ENCODE assay signal across 11 cellular contexts in genomic region chr6:72683797-72684196, GRCh38.
DNase-seq lines count a peak whose midpoint lies in the region; ATAC-seq and TF ChIP-seq lines count a peak whose summit lies in the region.
"Had no signal": no experiment of that assay in that cellular context is flagged by ENCODE, and none has a peak within 500 bp of the region (broad histone marks: within the 10 kb centered on the region; RNA-seq: fewer than 3 reads in every experiment).

No MANE protein-coding gene starts in this region.

- no peaks in the 10 kb centered on the region for H3K27me3 Mint-ChIP-seq in activated T-helper 17 cell treated with anti-CD3 and anti-CD28 coated beads, Interleukin-2, amount 50 U/mL, for 72 hours

- H3K4me1 ChIP-seq in right lobe of liver (no peaks in the 10 kb centered on the region), SK-N-SH (ENCODE audit: control insufficient read depth in 1 of 2, insufficient read depth in 2 of 2, low read depth in 1 of 2, low read length in 1 of 2) (no peaks in the 10 kb centered on the region; a peak in 1 of 4 replicates), prostate gland (replicated peaks) (no peaks in the 10 kb centered on the region)

- H3K9me3 ChIP-seq in right lobe of liver (no peaks in the 10 kb centered on the region), SK-N-SH (no peaks in the 10 kb centered on the region), prostate gland (no peaks in the 10 kb centered on the region)

- ATAC-seq in GM18868 (IDR thresholded peaks at IDR 0.05; ENCODE audit: unreplicated experiment) (peak; percentile 95), GM21423 (IDR thresholded peaks at IDR 0.05; ENCODE audit: unreplicated experiment) (peak; percentile 93), HG03045 (IDR thresholded peaks at IDR 0.05; ENCODE audit: unreplicated experiment) (peak; percentile 81), right lobe of liver (no peak)
- peak; percentile 56 for ATAC-seq in activated T-helper 17 cell treated with anti-CD3 and anti-CD28 coated beads, Interleukin-2, amount 50 U/mL, for 72 hours (replicated peaks)

- H3K9me3 Mint-ChIP-seq in activated T-helper 17 cell treated with anti-CD3 and anti-CD28 coated beads, Interleukin-2, amount 50 U/mL, for 72 hours, result no peaks in the 10 kb centered on the region

- H3K27ac ChIP-seq in right lobe of liver (no peak overlapping the region), SK-N-SH (ENCODE audit: low read depth in 2 of 2, low read length in 1 of 2) (no peak overlapping the region), prostate gland (no peak overlapping the region)
- H3K27ac ChIP-seq: epithelial cell of prostate had no signal

- no peak overlapping the region for H2AFZ ChIP-seq in SK-N-SH (ENCODE audit: low read depth)

- POLR2A ChIA-PET in SK-N-SH (lab: Yijun Ruan, JAX), result no interaction called here

- H3K36me3 ChIP-seq in right lobe of liver, result no peaks in the 10 kb centered on the region
- peaks cover 0 to 10% of the 10 kb centered on the region in 2 experiments for H3K36me3 ChIP-seq in SK-N-SH (replicated peaks in 1 of 2; ENCODE audit: control insufficient read depth in 1 of 2, insufficient read depth in 2 of 2, low read length in 1 of 2)
- no peaks in the 10 kb centered on the region for H3K36me3 ChIP-seq in prostate gland

- no peak overlapping the region for H3K27ac Mint-ChIP-seq in activated T-helper 17 cell treated with anti-CD3 and anti-CD28 coated beads, Interleukin-2, amount 50 U/mL, for 72 hours

- H3K79me2 ChIP-seq in SK-N-SH (ENCODE audit: insufficient read depth), result peaks cover 61% of the 10 kb centered on the region

- H3K9me2 ChIP-seq in SK-N-SH, result no peaks in the 10 kb centered on the region

- no peaks in the 10 kb centered on the region for H3K36me3 Mint-ChIP-seq in activated T-helper 17 cell treated with anti-CD3 and anti-CD28 coated beads, Interleukin-2, amount 50 U/mL, for 72 hours (ENCODE audit: low read depth)

- TF ChIP-seq EP300 in SK-N-SH (IDR thresholded peaks at IDR 0.05; ENCODE audit: borderline replicate concordance in 1 of 2, low read depth in 1 of 2, low read length in 1 of 2), result no peak

- DNase-seq in right lobe of liver (no peak), SK-N-SH (no peak), prostate gland (ENCODE audit: low spot score) (no peak)
- DNase-seq in stimulated activated CD8-positive, alpha-beta memory T cell treated with anti-CD3 and anti-CD28 coated beads, Interleukin-4, amount 100 ng/mL, for 48 hours, result no peak
- DNase-seq: mesenchymal stem cell, NCI-H69 had no signal

- peaks cover 3% of the 10 kb centered on the region for H3F3A ChIP-seq in SK-N-SH (replicated peaks; ENCODE audit: insufficient read depth)

- H3K4me3 Mint-ChIP-seq in activated T-helper 17 cell treated with anti-CD3 and anti-CD28 coated beads, Interleukin-2, amount 50 U/mL, for 72 hours, result no peak overlapping the region

- intact Hi-C loops in right lobe of liver (cut with DNase I), result no loop called here
- intact Hi-C loops in prostate gland (cut with DNase I), result no loop called here

- WGBS in right lobe of liver (ENCODE audit: insufficient coverage, low coverage, low lambda C conversion rate, missing lambda C conversion rate), result 63% methylated on average over 3 of the region's 3 CpGs
- WGBS in SK-N-SH (ENCODE audit: low lambda C conversion rate), result 90% methylated on average over 3 of the region's 3 CpGs
- 94% methylated on average over 3 of the region's 3 CpGs for WGBS in prostate gland

- H3K9ac ChIP-seq in SK-N-SH, result no peak overlapping the region

- H3K4me1 Mint-ChIP-seq in activated T-helper 17 cell treated with anti-CD3 and anti-CD28 coated beads, Interleukin-2, amount 50 U/mL, for 72 hours, result no peaks in the 10 kb centered on the region

- TF ChIP-seq CTCF in right lobe of liver (IDR thresholded peaks at IDR 0.05), result no peak
- TF ChIP-seq CTCF in SK-N-SH (IDR thresholded peaks at IDR 0.05), result no peak
- no peak for TF ChIP-seq CTCF in prostate gland (IDR thresholded peaks at IDR 0.05)

- H3K4me2 ChIP-seq in SK-N-SH, result no peak overlapping the region

- no peak overlapping the region for H3K4me3 ChIP-seq in right lobe of liver
- no peak overlapping the region for H3K4me3 ChIP-seq in SK-N-SH (ENCODE audit: low read depth in 2 of 2, low read length in 1 of 2)
- H3K4me3 ChIP-seq in prostate gland, result no peak overlapping the region

- no peak for TF ChIP-seq RAD21 in SK-N-SH (IDR thresholded peaks at IDR 0.05; ENCODE audit: low read length)

- TF ChIP-seq POLR2A in right lobe of liver (IDR thresholded peaks at IDR 0.05) (no peak), prostate gland (IDR thresholded peaks at IDR 0.05) (no peak)

- H3K27me3 ChIP-seq in right lobe of liver (no peaks in the 10 kb centered on the region), SK-N-SH (ENCODE audit: insufficient read depth) (no peaks in the 10 kb centered on the region), prostate gland (replicated peaks; ENCODE audit: insufficient read depth) (no peaks in the 10 kb centered on the region)

- CTCF ChIA-PET in SK-N-SH (lab: Yijun Ruan, JAX), result interaction anchor here (0.6 kb wide), 1 partner anchor 59 kb away, joined by 3 read pairs; no protein-coding TSS in a partner anchor

- no peaks in the 10 kb centered on the region for H4K20me1 ChIP-seq in SK-N-SH (ENCODE audit: insufficient read depth)

TF ChIP-seq in SK-N-SH, 30 proteins besides CTCF, POLR2A, EP300 and RAD21:
- TF ChIP-seq POLR2AphosphoS5 (IDR thresholded peaks at IDR 0.05; ENCODE audit: low read depth, low read length), result no peak
- TF ChIP-seq MAX (IDR thresholded peaks at IDR 0.05; ENCODE audit: low read depth), result no peak
- TF ChIP-seq ZBTB33 (IDR thresholded peaks at IDR 0.05; ENCODE audit: borderline replicate concordance, low read depth), result no peak
- TF ChIP-seq NRF1 (IDR thresholded peaks at IDR 0.05; ENCODE audit: low read depth, low read length), result no peak
- TF ChIP-seq FOXJ3 (CRISPR knock-in tag; IDR thresholded peaks at IDR 0.05), result no peak
- TF ChIP-seq CHD2 (IDR thresholded peaks at IDR 0.05; ENCODE audit: low read length, partially characterized antibody), result no peak
- no peak for TF ChIP-seq TEAD4 (IDR thresholded peaks at IDR 0.05; ENCODE audit: borderline replicate concordance, insufficient read depth)
- TF ChIP-seq JUND (IDR thresholded peaks at IDR 0.05), result no peak
- TF ChIP-seq MXI1 (IDR thresholded peaks at IDR 0.05; ENCODE audit: low read depth, low read length), result no peak
- no peak for TF ChIP-seq FOXM1 (IDR thresholded peaks at IDR 0.05; ENCODE audit: low read depth)

Comparison
In these comparisons a context has a peak if more than half of its experiments do, and no peak if none do; other contexts are left out.
1. ATAC-seq: peak in GM18868 (single experiment), GM21423 (single experiment), HG03045 (single experiment) and activated T-helper 17 cell treated with anti-CD3 and anti-CD28 coated beads, Interleukin-2, amount 50 U/mL, for 72 hours (single experiment); none in right lobe of liver (0 of 4).